ENCODE assay signal across 9 cellular contexts in genomic region chr16:7086842-7087616, GRCh38.
DNase-seq lines count a peak whose midpoint lies in the region; ATAC-seq and TF ChIP-seq lines count a peak whose summit lies in the region.
"Had no signal": no experiment of that assay in that cellular context is flagged by ENCODE, and none has a peak within 500 bp of the region (broad histone marks: within the 10 kb centered on the region; RNA-seq: fewer than 3 reads in every experiment).

No MANE protein-coding gene starts in this region.

- POLR2A ChIA-PET in HEK293T (lab: Yijun Ruan, JAX) = no interaction called here

- H3K9me3 Mint-ChIP-seq in glutamatergic neuron (ENCODE audit: unreplicated experiment) = peaks cover 5% of the 10 kb centered on the region

- peaks cover 0 to 29% (median 0%) of the 10 kb centered on the region in 3 donors for H3K27me3 ChIP-seq in psoas muscle (ENCODE audit: insufficient read depth in 3 of 3, low read length in 2 of 3)

- H3K4me1 ChIP-seq in psoas muscle = no peaks in the 10 kb centered on the region

- no peaks in the 10 kb centered on the region for H3K27me3 Mint-ChIP-seq in glutamatergic neuron (ENCODE audit: unreplicated experiment)

- WGBS in psoas muscle, 3 donors = 11 to 16% (median 11%) methylated on average over 21 of the region's 21 CpGs

- no peak overlapping the region for H3K4me3 Mint-ChIP-seq in glutamatergic neuron (ENCODE audit: unreplicated experiment)

- H3K4me3 ChIP-seq in psoas muscle = no peak overlapping the region
- H3K4me3 ChIP-seq: SK-N-MC had no signal

- TF ChIP-seq CTCF in glutamatergic neuron (IDR thresholded peaks at IDR 0.05; ENCODE audit: partially characterized antibody, unreplicated experiment) = no peak
- peak; percentile 39 for TF ChIP-seq CTCF in psoas muscle (IDR thresholded peaks at IDR 0.05)

- ATAC-seq in psoas muscle (peak; percentile 58 to 91 (median 88)), GM18873 (IDR thresholded peaks at IDR 0.05; ENCODE audit: low FRiP score, unreplicated experiment) (no peak)

- H3K9me3 ChIP-seq in psoas muscle = no peaks in the 10 kb centered on the region

- H3K36me3 Mint-ChIP-seq in glutamatergic neuron (ENCODE audit: unreplicated experiment) = no peaks in the 10 kb centered on the region

- H3K27ac Mint-ChIP-seq in glutamatergic neuron (ENCODE audit: unreplicated experiment) = no peak overlapping the region

- H3K36me3 ChIP-seq in psoas muscle (ENCODE audit: insufficient read depth in 1 of 2, low read depth in 1 of 2) = no peaks in the 10 kb centered on the region

- DNase-seq in HEK293T (ENCODE audit: extremely low spot score) = peak; percentile 26
- peak; percentile 79 for DNase-seq in NCI-H526 treated with DMSO at 0.1 percent for 48 hours (lab: John Stamatoyannopoulos, UW)
- peak; percentile 72 for DNase-seq in glutamatergic neuron
- DNase-seq in psoas muscle = peak; percentile 41 to 60
- no peak for DNase-seq in ureter (ENCODE audit: low spot score)
- DNase-seq in activated gamma-delta T cell treated with Interleukin-2 at 50 U/mL for 16 hours = no peak
- DNase-seq: amniotic stem cell had no signal

- no peaks in the 10 kb centered on the region for H3K4me1 Mint-ChIP-seq in glutamatergic neuron (ENCODE audit: low read depth, unreplicated experiment)

- intact Hi-C loops in psoas muscle (cut with DNase I) = no loop called here

- CTCF ChIA-PET in HEK293T (lab: Yijun Ruan, JAX) = no interaction called here

- H3K27ac ChIP-seq in psoas muscle = no peak overlapping the region
- H3K27ac ChIP-seq: SK-N-MC had no signal

TF ChIP-seq in HEK293T, 16 proteins besides CTCF, POLR2A, EP300 and RAD21:
- TF ChIP-seq ARNT (IDR thresholded peaks at IDR 0.05) (no peak), ELF4 (IDR thresholded peaks at IDR 0.05) (no peak), TARDBP (IDR thresholded peaks at IDR 0.05) (no peak), SUZ12 (IDR thresholded peaks at IDR 0.05) (no peak), ZNF384 (IDR thresholded peaks at IDR 0.05) (no peak), L3MBTL2 (conservative IDR thresholded peaks at IDR 0.05) (no peak), FOXK2 (IDR thresholded peaks at IDR 0.05) (no peak), PKNOX1 (IDR thresholded peaks at IDR 0.05) (no peak), BHLHE40 (IDR thresholded peaks at IDR 0.05; ENCODE audit: borderline replicate concordance) (no peak), SP1 (IDR thresholded peaks at IDR 0.05) (no peak), LEF1 (IDR thresholded peaks at IDR 0.05; ENCODE audit: borderline replicate concordance) (no peak), FOXM1 (IDR thresholded peaks at IDR 0.05; ENCODE audit: borderline replicate concordance) (no peak), HDGF (IDR thresholded peaks at IDR 0.05; ENCODE audit: borderline replicate concordance) (no peak), CTBP1 (IDR thresholded peaks at IDR 0.05; ENCODE audit: borderline replicate concordance) (no peak), NFRKB (IDR thresholded peaks at IDR 0.05) (no peak), FOXA1 (IDR thresholded peaks at IDR 0.05) (no peak)

Comparison
In these comparisons a context has a peak if more than half of its experiments do, and no peak if none do; other contexts are left out.
1. DNase-seq: peak in HEK293T (single experiment), NCI-H526 treated with DMSO at 0.1 percent for 48 hours (single experiment), glutamatergic neuron (single experiment) and psoas muscle (2 of 2); none in ureter (single experiment) and activated gamma-delta T cell treated with Interleukin-2 at 50 U/mL for 16 hours (single experiment).